Comparison of ENCODE assay signal across 6 cellular contexts in genomic region chr16:30194177-30194925, GRCh38. TPM values are rescaled to one million over a fixed set of nuclear protein-coding genes. Genes with fewer than 3 reads are reported as not detected.
DNase-seq lines count a peak whose midpoint lies in the region; ATAC-seq and TF ChIP-seq lines count a peak whose summit lies in the region.
"Not testable (repeated sequence)": the region's sequence is repeated elsewhere in the genome, so short reads cannot be mapped to it uniquely, and the experiment has no call there.

No MANE protein-coding gene starts in this region.

- CTCF ChIA-PET in WTC11 (lab: Charles Lee) = not testable (repeated sequence)

- not testable (repeated sequence) for DNase-seq in BE2C; WTC11 (ENCODE audit: low spot score); fibroblast of lung (ENCODE audit: low read depth in 2 of 2); neural progenitor cell (ENCODE audit: low spot score)

- H2AFZ ChIP-seq in fibroblast of lung (ENCODE audit: low read length); neural progenitor cell (replicated peaks): not testable (repeated sequence)

- H3K79me2 ChIP-seq in fibroblast of lung (ENCODE audit: control insufficient read depth, insufficient read depth, low read length); neural progenitor cell (ENCODE audit: low read depth): not testable (repeated sequence)

- not testable (repeated sequence) for TF ChIP-seq CTCF in BE2C (IDR thresholded peaks at IDR 0.05; ENCODE audit: low read depth, low read length); WTC11 (IDR thresholded peaks at IDR 0.05); fibroblast of lung (conservative IDR thresholded peaks at IDR 0.05 in 1 of 2, IDR thresholded peaks at IDR 0.05 in 1 of 2; ENCODE audit: low read depth in 1 of 2, low read length in 2 of 2); neural progenitor cell (IDR thresholded peaks at IDR 0.05)

- not testable (repeated sequence) for H3K9me3 ChIP-seq in BE2C; fibroblast of lung (ENCODE audit: control insufficient read depth, insufficient read depth, low read depth, low read length); neural progenitor cell (ENCODE audit: low read depth)

- H3K36me3 Mint-ChIP-seq in WTC11, neural progenitor cell: not testable (repeated sequence)

- POLR2A ChIA-PET in WTC11 (lab: Charles Lee) = not testable (repeated sequence)

- not testable (repeated sequence) for H3K4me3 Mint-ChIP-seq in WTC11, neural progenitor cell

- H3K27me3 Mint-ChIP-seq in WTC11 (ENCODE audit: low read depth); neural progenitor cell (ENCODE audit: insufficient read depth, low read depth): not testable (repeated sequence)

- H3K4me2 ChIP-seq in fibroblast of lung (ENCODE audit: extremely low read depth, insufficient read depth, low read length) (peak overlapping the region; percentile 71), neural progenitor cell (peak overlapping the region; percentile 81)

- ATAC-seq in GM21360 (IDR thresholded peaks at IDR 0.05; ENCODE audit: unreplicated experiment) (peak; percentile 46), HG03108 (IDR thresholded peaks at IDR 0.05; ENCODE audit: unreplicated experiment) (peak; percentile 51), WTC11 (peak; percentile 74)

- not testable (repeated sequence) for H3K36me3 ChIP-seq in BE2C; fibroblast of lung (ENCODE audit: control insufficient read depth, insufficient read depth, low read length); neural progenitor cell

- not testable (repeated sequence) for H3K9ac ChIP-seq in fibroblast of lung (ENCODE audit: insufficient read depth, low read length); neural progenitor cell

- H4K20me1 ChIP-seq in fibroblast of lung (ENCODE audit: control insufficient read depth, extremely low read depth, insufficient read depth, low read length); neural progenitor cell (ENCODE audit: low read depth): not testable (repeated sequence)

- H3K4me1 ChIP-seq in BE2C; fibroblast of lung (ENCODE audit: control insufficient read depth, extremely low read depth, insufficient read depth, low read length); neural progenitor cell: not testable (repeated sequence)

- not testable (repeated sequence) for H3F3A ChIP-seq in neural progenitor cell (ENCODE audit: low read depth)

- not testable (repeated sequence) for H3K4me1 Mint-ChIP-seq in WTC11, neural progenitor cell

- H3K9me3 Mint-ChIP-seq in WTC11, neural progenitor cell: not testable (repeated sequence)

- not testable (repeated sequence) for H3K27me3 ChIP-seq in BE2C; fibroblast of lung (ENCODE audit: control insufficient read depth, insufficient read depth, low read length); neural progenitor cell

- not testable (repeated sequence) for H3K27ac ChIP-seq in fibroblast of lung (ENCODE audit: insufficient read depth, low read length); neural progenitor cell

- H3K27ac Mint-ChIP-seq in WTC11, neural progenitor cell: not testable (repeated sequence)

- H3K4me3 ChIP-seq in BE2C (ENCODE audit: low read depth, low read length) (peak overlapping the region; percentile 44), fibroblast of lung (replicated peaks in 1 of 4; ENCODE audit: control extremely low read depth in 1 of 4, insufficient read depth in 1 of 4, low read depth in 3 of 4, low read length in 4 of 4) (peak overlapping the region in 3 of 4 experiments; percentile 44 to 53 (median 46)), neural progenitor cell (peak overlapping the region; percentile 49)

RNA-seq across cellular contexts. Expression of gene SLX1A, which starts 0.7 kb away (rescaled TPM):
- polyA plus RNA-seq in BE2C (2012; ENCODE audit: insufficient read depth, insufficient read length, low read depth) = 82.5 TPM
- 37.2 to 77.0 TPM (median 53.2 TPM) in 3 replicates for total RNA-seq in WTC11 (2021)
- total RNA-seq in fibroblast of lung = 18.2 and 19.2 TPM in 2 replicates
- 3.9 and 11.5 TPM in 2 replicates for polyA plus RNA-seq in fibroblast of lung
- 9.1 and 37.8 TPM in 2 replicates for polyA plus RNA-seq in fibroblast of lung (2012)
- 1.7 and 18.4 TPM in 2 replicates for polyA minus RNA-seq in fibroblast of lung (ENCODE audit: low replicate concordance)
- total RNA-seq in neural progenitor cell (ENCODE audit: low replicate concordance) = 10.4 and 31.7 TPM in 2 replicates

RNA-seq across cellular contexts. Expression of gene BOLA2B, which starts 0.9 kb away (rescaled TPM):
- 827 TPM for polyA plus RNA-seq in BE2C (2012; ENCODE audit: insufficient read depth, insufficient read length, low read depth)
- 191 to 206 TPM (median 192 TPM) in 3 replicates for total RNA-seq in WTC11 (2021)
- total RNA-seq in fibroblast of lung = 12.6 and 18.0 TPM in 2 replicates
- polyA plus RNA-seq in fibroblast of lung = 47.4 and 79.2 TPM in 2 replicates
- polyA plus RNA-seq in fibroblast of lung (2012) = 152 and 208 TPM in 2 replicates
- 22.9 and 24.1 TPM in 2 replicates for polyA minus RNA-seq in fibroblast of lung (ENCODE audit: low replicate concordance)
- total RNA-seq in neural progenitor cell (ENCODE audit: low replicate concordance) = 90.4 and 133 TPM in 2 replicates

RNA-seq across cellular contexts. Expression of gene SULT1A3, which starts 4.7 kb away (rescaled TPM):
- 3.2 TPM for polyA plus RNA-seq in BE2C (2012; ENCODE audit: insufficient read depth, insufficient read length, low read depth)
- 7.1 to 11.3 TPM (median 8.3 TPM) in 3 replicates for total RNA-seq in WTC11 (2021)
- 2.1 and 2.8 TPM in 2 replicates for total RNA-seq in fibroblast of lung
- 3.1 and 4.1 TPM in 2 replicates for polyA plus RNA-seq in fibroblast of lung
- polyA plus RNA-seq in fibroblast of lung (2012) = 4.3 and 6.0 TPM in 2 replicates
- polyA minus RNA-seq in fibroblast of lung (ENCODE audit: low replicate concordance) = 1.3 and 2.3 TPM in 2 replicates
- 6.2 and 8.5 TPM in 2 replicates for total RNA-seq in neural progenitor cell (ENCODE audit: low replicate concordance)

RNA-seq across cellular contexts. Expression of gene CORO1A, which starts 10.9 kb away (rescaled TPM):
- 11.9 TPM for polyA plus RNA-seq in BE2C (2012; ENCODE audit: insufficient read depth, insufficient read length, low read depth)
- total RNA-seq in WTC11 (2021) (6.2 to 10.0 TPM (median 6.5 TPM) in 3 replicates), fibroblast of lung (0.17 and 0.26 TPM in 2 replicates), neural progenitor cell (ENCODE audit: low replicate concordance) (9.4 and 10.6 TPM in 2 replicates)
- polyA plus RNA-seq in fibroblast of lung = 0.85 and 2.6 TPM in 2 replicates
- 1.6 and 4.5 TPM in 2 replicates for polyA plus RNA-seq in fibroblast of lung (2012)
- polyA minus RNA-seq in fibroblast of lung (ENCODE audit: low replicate concordance) = 0.75 and 11.3 TPM in 2 replicates

RNA-seq across cellular contexts. Expression of gene NPIPB13, which starts 53.9 kb away (rescaled TPM):
- polyA plus RNA-seq in BE2C (2012; ENCODE audit: insufficient read depth, insufficient read length, low read depth) = 1.8 TPM
- total RNA-seq in WTC11 (2021) = 5.4 to 9.6 TPM (median 8.4 TPM) in 3 replicates
- 1.3 and 3.0 TPM in 2 replicates for total RNA-seq in fibroblast of lung
- 0.33 and 0.62 TPM in 2 replicates for polyA plus RNA-seq in fibroblast of lung
- 0.21 and 0.45 TPM in 2 replicates for polyA plus RNA-seq in fibroblast of lung (2012)
- polyA minus RNA-seq in fibroblast of lung (ENCODE audit: low replicate concordance) = 1.4 and 4.7 TPM in 2 replicates
- 1.9 and 4.0 TPM in 2 replicates for total RNA-seq in neural progenitor cell (ENCODE audit: low replicate concordance)
